Comparison of ENCODE assay signal across 24 cellular contexts in genomic region chr17:60647705-60648104, GRCh38. TPM values are rescaled to one million over a fixed set of nuclear protein-coding genes. Genes with fewer than 3 reads are reported as not detected.
DNase-seq lines count a peak whose midpoint lies in the region; ATAC-seq, FAIRE-seq and TF ChIP-seq lines count a peak whose summit lies in the region.
"Had no signal": no experiment of that assay in that cellular context is flagged by ENCODE, and none has a peak within 500 bp of the region (broad histone marks: within the 10 kb centered on the region; RNA-seq: fewer than 3 reads in every experiment).

No MANE protein-coding gene starts in this region.

- CTCF ChIA-PET in GM12878 (lab: Yijun Ruan, JAX), result interaction anchor here (1.1 to 1.4 kb wide), 2 partner anchors 9 to 35 kb away, joined by 3 to 7 read pairs; no protein-coding TSS in a partner anchor

- no peak overlapping the region for H3K4me2 ChIP-seq in GM12878 (ENCODE audit: control insufficient read depth, insufficient read depth)
- H3K4me2 ChIP-seq: A549, BLaER1 had no signal

- in situ Hi-C loops in GM12878 (cut with MboI), result loop anchor here (25.0 kb wide), 1 partner anchor 510 kb away; the partner anchor contains the start of gene CA4

- no peak for TF ChIP-seq RAD21 in GM12878 (IDR thresholded peaks at IDR 0.05; ENCODE audit: insufficient read depth, low read depth, low read length)

- peaks cover 3% of the 10 kb centered on the region for H3K79me2 ChIP-seq in GM12878 (ENCODE audit: control insufficient read depth, insufficient read depth, low read length)

- POLR2A ChIA-PET in GM12878 (lab: Charles Lee), result interaction anchor here (0.6 kb wide), 1 partner anchor 124 kb away, joined by 3 read pairs; no protein-coding TSS in a partner anchor

- no peak for TF ChIP-seq CTCF in GM12878 (IDR thresholded peaks at IDR 0.05 in 2 of 3, conservative IDR thresholded peaks at IDR 0.05 in 1 of 3; ENCODE audit: control insufficient read depth in 2 of 3, extremely low read depth in 1 of 3, insufficient read depth in 1 of 3, low read depth in 3 of 3, low read length in 3 of 3)

- TF ChIP-seq POLR2A in GM12878 (IDR thresholded peaks at IDR 0.05; ENCODE audit: low read depth, low read length), result no peak

- peaks cover 5% of the 10 kb centered on the region for H3K4me1 ChIP-seq in GM12878 (ENCODE audit: control insufficient read depth, insufficient read depth, low read length)
- H3K4me1 ChIP-seq: A549, BE2C had no signal

- no peaks in the 10 kb centered on the region for H4K20me1 ChIP-seq in GM12878 (ENCODE audit: control insufficient read depth, insufficient read depth)

- no peaks in the 10 kb centered on the region for H3K9me3 ChIP-seq in GM12878 (replicated peaks; ENCODE audit: control insufficient read depth, insufficient read depth, low read length)
- H3K9me3 ChIP-seq: A549, BE2C, BLaER1 had no signal

- no peak overlapping the region for H3K27ac ChIP-seq in GM12878 (ENCODE audit: control insufficient read depth, insufficient read depth)
- H3K27ac ChIP-seq: 22Rv1, A549, BLaER1 had no signal

- H3K27me3 ChIP-seq in GM12878 (replicated peaks in 1 of 2; ENCODE audit: control insufficient read depth in 2 of 2, insufficient read depth in 2 of 2, low read length in 1 of 2), result no peaks in the 10 kb centered on the region
- H3K27me3 ChIP-seq: BE2C, BLaER1 had no signal

- RAD21 ChIA-PET in GM12878 (lab: Charles Lee; ENCODE audit: unreplicated experiment), result no interaction called here

- SMC1A ChIA-PET in GM12878 (lab: Charles Lee; ENCODE audit: uncharacterized antibody, unreplicated experiment), result no interaction called here

- no TSS peak for BruUV-seq in GM12878 (replicated peaks; lab: Mats Ljungman, UMichigan)

- 92% methylated on average over 1 of the region's 1 CpG for WGBS in GM12878 (ENCODE audit: insufficient coverage, insufficient replicate concordance, low lambda C conversion rate, missing lambda C conversion rate)

- intact Hi-C loops in GM12878 (cut with micrococcal nuclease; ENCODE audit: unreplicated experiment), result no loop called here

- no peak overlapping the region for H3K4me3 ChIP-seq in GM12878
- H3K4me3 ChIP-seq: A549, BLaER1 had no signal

- no peak overlapping the region for H2AFZ ChIP-seq in GM12878 (ENCODE audit: control insufficient read depth, low read depth, low read length)

- DNase-seq in HTR-8/SVneo (ENCODE audit: insufficient read length, low spot score) (no peak), GM12878 (ENCODE audit: low read depth, low spot score) (no peak), superior temporal gyrus (ENCODE audit: extremely low spot score) (peak; percentile 10), NCI-H2029 treated with DMSO at 0.1 percent for 48 hours (lab: John Stamatoyannopoulos, UW) (no peak)
- DNase-seq: BE2C; C1 segment of cervical spinal cord; CD4-positive, alpha-beta memory T cell; CD4-positive, CD25-positive, alpha-beta regulatory T cell; CD8-positive, alpha-beta memory T cell; COR-L47; DMS 273 treated with DMSO at 0.1 percent for 48 hours; DMS153; DMS53; DMS79; DND-41; EL; GDM1 had no signal

- ATAC-seq in GM12878 (no peak), GM18498 (IDR thresholded peaks at IDR 0.05; ENCODE audit: unreplicated experiment) (no peak)
- ATAC-seq: A549 had no signal

- no peak for TF ChIP-seq EP300 in GM12878 (IDR thresholded peaks at IDR 0.05; ENCODE audit: borderline replicate concordance in 1 of 2, control insufficient read depth in 1 of 2, low read depth in 2 of 2, low read length in 2 of 2)

- H3K9ac ChIP-seq in GM12878 (ENCODE audit: control insufficient read depth, insufficient read depth, low read length), result no peak overlapping the region
- H3K9ac ChIP-seq: BLaER1 had no signal

- peaks cover 0 to 3% of the 10 kb centered on the region in 2 experiments; a peak in 2 of 4 replicates for H3K36me3 ChIP-seq in GM12878 (ENCODE audit: control insufficient read depth in 2 of 2, insufficient read depth in 2 of 2, low read length in 1 of 2)

- FAIRE-seq in HTR-8/SVneo (lab: Jason Lieb, UNC), result peak; percentile 60
- FAIRE-seq in GM12878 (lab: Jason Lieb, UNC), result no peak
- FAIRE-seq: GM12891, GM18507, GM19239 had no signal

TF ChIP-seq in GM12878, 131 proteins besides CTCF, POLR2A, EP300 and RAD21:
- TF ChIP-seq MYC (IDR thresholded peaks at IDR 0.05; ENCODE audit: insufficient read depth, insufficient read length, insufficient replicate concordance, low read length, severe bottlenecking), result no peak
- TF ChIP-seq IKZF2 (IDR thresholded peaks at IDR 0.05), result no peak
- no peak for TF ChIP-seq FOXM1 (IDR thresholded peaks at IDR 0.05; ENCODE audit: low read depth, low read length)
- no peak for TF ChIP-seq EGR1 (IDR thresholded peaks at IDR 0.05; ENCODE audit: borderline replicate concordance in 1 of 2, low read depth in 2 of 2, low read length in 2 of 2)
- 0 out of 4 replicates have a peak, but pooled peaks of 1 of the 2 experiments have one; percentile 57 for TF ChIP-seq ETV6 (conservative IDR thresholded peaks at IDR 0.05 in 1 of 2, IDR thresholded peaks at IDR 0.05 in 1 of 2; ENCODE audit: borderline replicate concordance in 1 of 2, low read depth in 1 of 2)
- no peak for TF ChIP-seq POU2F2 (IDR thresholded peaks at IDR 0.05; ENCODE audit: borderline replicate concordance, low read depth, low read length)
- TF ChIP-seq ZSCAN29 (IDR thresholded peaks at IDR 0.05), result no peak
- TF ChIP-seq HDAC2 (IDR thresholded peaks at IDR 0.05), result no peak
- TF ChIP-seq HSF1 (IDR thresholded peaks at IDR 0.05; ENCODE audit: low read depth, low read length), result no peak
- peak; percentile 78; the same call in 1 of the 2 replicates for TF ChIP-seq NFXL1 (IDR thresholded peaks at IDR 0.05; ENCODE audit: borderline replicate concordance)
- TF ChIP-seq GABPA (IDR thresholded peaks at IDR 0.05; ENCODE audit: low read depth), result no peak
- no peak for TF ChIP-seq ZNF207 (IDR thresholded peaks at IDR 0.05; ENCODE audit: borderline replicate concordance)
- TF ChIP-seq CEBPB (IDR thresholded peaks at IDR 0.05; ENCODE audit: borderline replicate concordance in 1 of 2, low read depth in 2 of 2, low read length in 2 of 2), result no peak
TF ChIP-seq in GM12878: peak in this region for 2.

RNA-seq across cellular contexts. Expression of gene BCAS3, which starts 29.9 kb away (rescaled TPM):
- total RNA-seq in GM12878 (2013; cell fraction: nucleolus; rRNA removed), result 113 and 125 TPM in 2 replicates
- total RNA-seq in GM12878 (2014; rRNA removed) (5.5 and 9.8 TPM in 2 replicates), GM12878 (2014; rRNA removed; fragmentation: Illumina TruSeq; extraction: Trizol) (7.9 and 9.4 TPM in 2 replicates), GM12878 (2021) (6.2 and 6.9 TPM in 2 replicates)
- 2.4 TPM for polyA plus RNA-seq in GM12878 (2011; ENCODE audit: low read depth)
- polyA plus RNA-seq in GM12878 (2011; rRNA removed) (7.2 and 11.0 TPM in 2 replicates), GM12878 (2014; fragmentation: Illumina TruSeq; extraction: Trizol) (4.6 and 8.2 TPM in 2 replicates), GM12878 (2014; fragmentation: Nextera tagmentation; extraction: Ambion mirVana) (1 to 10 TPM; 2.1 to 3.5 TPM), GM12878 (2014; rRNA removed) (7.3 and 8.5 TPM in 2 replicates), GM12878 (2016; fragmentation: Nextera tagmentation; extraction: Ambion mirVana) (1 to 10 TPM; 6.4 to 8.5 TPM)
- 6.2 and 7.5 TPM in 2 replicates for polyA plus RNA-seq in GM12878 (2011; cell fraction: cytosol; rRNA removed)
- polyA plus RNA-seq in GM12878 (2011; cell fraction: nucleus; rRNA removed), result 8.3 and 9.5 TPM in 2 replicates
- 4.6 and 5.2 TPM in 2 replicates for polyA plus RNA-seq in GM12878 (2012)
- 61.5 and 83.3 TPM in 2 replicates for polyA minus RNA-seq in GM12878 (2011; rRNA and poly(A)+ RNA removed)
- 6.3 and 8.3 TPM in 2 replicates for polyA minus RNA-seq in GM12878 (2011; cell fraction: cytosol; rRNA and poly(A)+ RNA removed)
- 45.0 and 67.3 TPM in 2 replicates for polyA minus RNA-seq in GM12878 (2011; cell fraction: nucleus; rRNA and poly(A)+ RNA removed)

RNA-seq across cellular contexts. Expression of gene PPM1D, which starts 47.7 kb away (rescaled TPM):
- 13.2 and 14.1 TPM in 2 replicates for total RNA-seq in GM12878 (2013; cell fraction: nucleolus; rRNA removed)
- total RNA-seq in GM12878 (2014; rRNA removed) (7.2 and 9.0 TPM in 2 replicates), GM12878 (2014; rRNA removed; fragmentation: Illumina TruSeq; extraction: Trizol) (12.3 and 12.8 TPM in 2 replicates), GM12878 (2021) (15.9 and 16.9 TPM in 2 replicates)
- polyA plus RNA-seq in GM12878 (2011; ENCODE audit: low read depth), result 4.2 TPM
- polyA plus RNA-seq in GM12878 (2011; rRNA removed) (9.2 and 9.3 TPM in 2 replicates), GM12878 (2014; fragmentation: Illumina TruSeq; extraction: Trizol) (12.3 and 18.1 TPM in 2 replicates), GM12878 (2014; fragmentation: Nextera tagmentation; extraction: Ambion mirVana) (1 to 10 TPM; 1.9 to 3.5 TPM), GM12878 (2014; rRNA removed) (7.9 and 10.6 TPM in 2 replicates), GM12878 (2016; fragmentation: Nextera tagmentation; extraction: Ambion mirVana) (10 to 100 TPM; 17.5 to 20.8 TPM)
- 6.8 and 6.9 TPM in 2 replicates for polyA plus RNA-seq in GM12878 (2011; cell fraction: cytosol; rRNA removed)
- 5.9 and 7.8 TPM in 2 replicates for polyA plus RNA-seq in GM12878 (2011; cell fraction: nucleus; rRNA removed)
- polyA plus RNA-seq in GM12878 (2012), result 6.1 TPM in 2 replicates
- polyA minus RNA-seq in GM12878 (2011; rRNA and poly(A)+ RNA removed), result 11.6 and 13.4 TPM in 2 replicates
- polyA minus RNA-seq in GM12878 (2011; cell fraction: cytosol; rRNA and poly(A)+ RNA removed), result 3.4 and 6.0 TPM in 2 replicates
- 7.0 and 13.2 TPM in 2 replicates for polyA minus RNA-seq in GM12878 (2011; cell fraction: nucleus; rRNA and poly(A)+ RNA removed)
